In the genomic region with DNA sequence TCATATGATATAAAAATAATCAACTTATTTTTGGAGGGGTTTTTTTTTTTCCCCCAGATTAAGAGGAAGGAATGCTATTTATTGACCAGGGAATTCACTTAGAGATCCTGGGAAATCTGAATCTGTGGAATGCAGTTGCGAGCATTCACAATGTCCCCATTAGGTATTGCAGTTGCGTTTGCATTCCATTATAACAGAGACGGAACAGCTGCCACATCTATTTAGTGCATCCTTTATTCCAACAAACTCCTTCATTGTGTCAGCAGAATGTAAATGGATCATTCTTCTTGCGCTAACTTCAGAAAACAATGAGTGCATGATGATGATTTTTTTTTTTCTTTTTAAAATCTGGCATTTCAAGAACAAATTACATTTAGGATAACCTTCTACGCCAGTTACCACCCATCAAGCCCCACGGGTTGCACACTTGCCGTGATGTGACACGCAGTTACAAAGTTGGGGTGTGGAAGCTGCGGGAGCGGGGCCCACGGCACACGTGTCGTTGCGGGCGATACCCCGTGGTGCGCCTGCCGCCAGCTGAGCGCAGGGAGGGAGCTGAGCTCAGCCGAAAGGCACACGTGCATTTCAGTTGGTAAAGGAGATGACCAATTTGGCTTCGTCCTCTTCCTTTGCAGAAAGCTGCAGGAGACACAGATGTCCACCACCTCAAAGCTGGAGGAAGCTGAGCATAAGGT, we compare ENCODE assay signal across 1 cellular context.
TF ChIP-seq lines count a peak whose summit lies in the region.

No MANE protein-coding gene starts in this region.

TF ChIP-seq in H1, 55 proteins besides CTCF, POLR2A, EP300 and RAD21 (continued from another document):
- no peak for TF ChIP-seq CTBP2 (IDR thresholded peaks at IDR 0.05; ENCODE audit: borderline replicate concordance, insufficient read depth, insufficient read length, low read length)
- TF ChIP-seq, protein P1, sequence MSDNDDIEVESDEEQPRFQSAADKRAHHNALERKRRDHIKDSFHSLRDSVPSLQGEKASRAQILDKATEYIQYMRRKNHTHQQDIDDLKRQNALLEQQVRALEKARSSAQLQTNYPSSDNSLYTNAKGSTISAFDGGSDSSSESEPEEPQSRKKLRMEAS (IDR thresholded peaks at IDR 0.05) = peak; percentile 83
- TF ChIP-seq KDM5A (IDR thresholded peaks at IDR 0.05; ENCODE audit: low read length) = no peak
- TF ChIP-seq FOSL1 (IDR thresholded peaks at IDR 0.05; ENCODE audit: insufficient read depth, low read depth, low read length) = no peak
- TF ChIP-seq TEAD4 (IDR thresholded peaks at IDR 0.05; ENCODE audit: low read depth, low read length) = peak; percentile 65; the same call in 1 of the 2 replicates
- no peak for TF ChIP-seq MAFK (IDR thresholded peaks at IDR 0.05; ENCODE audit: low read depth, low read length)
- no peak for TF ChIP-seq SIRT6 (IDR thresholded peaks at IDR 0.05; ENCODE audit: low read length)
- no peak for TF ChIP-seq CHD1 (IDR thresholded peaks at IDR 0.05; ENCODE audit: low read depth, low read length)
- no peak for TF ChIP-seq HDAC2 (IDR thresholded peaks at IDR 0.05; ENCODE audit: borderline replicate concordance in 1 of 2, low read depth in 2 of 2, low read length in 2 of 2)
- TF ChIP-seq SIN3A (conservative IDR thresholded peaks at IDR 0.05 in 1 of 2, IDR thresholded peaks at IDR 0.05 in 1 of 2; ENCODE audit: low read depth in 1 of 2, low read length in 2 of 2) = 0 out of 4 replicates have a peak, but pooled peaks of 1 of the 2 experiments have one; percentile 39
- no peak for TF ChIP-seq PHF8 (conservative IDR thresholded peaks at IDR 0.05; ENCODE audit: low read depth, low read length)
- TF ChIP-seq KDM4A (IDR thresholded peaks at IDR 0.05; ENCODE audit: low read depth, low read length, severe bottlenecking) = no peak
- TF ChIP-seq, protein P2, sequence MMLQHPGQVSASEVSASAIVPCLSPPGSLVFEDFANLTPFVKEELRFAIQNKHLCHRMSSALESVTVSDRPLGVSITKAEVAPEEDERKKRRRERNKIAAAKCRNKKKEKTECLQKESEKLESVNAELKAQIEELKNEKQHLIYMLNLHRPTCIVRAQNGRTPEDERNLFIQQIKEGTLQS (IDR thresholded peaks at IDR 0.05; ENCODE audit: insufficient read depth, low read depth, low read length) = no peak
- TF ChIP-seq BACH1 (IDR thresholded peaks at IDR 0.05; ENCODE audit: low read length) = no peak
- no peak for TF ChIP-seq SP2 (IDR thresholded peaks at IDR 0.05; ENCODE audit: low read length)
- no peak for TF ChIP-seq RXRA (IDR thresholded peaks at IDR 0.05; ENCODE audit: insufficient read depth, low read depth, low read length)
- no peak; the same call in 1 of the 2 replicates for TF ChIP-seq POLR2AphosphoS5 (IDR thresholded peaks at IDR 0.05; ENCODE audit: low read depth, low read length)
- no peak for TF ChIP-seq SRF (IDR thresholded peaks at IDR 0.05; ENCODE audit: low read depth, low read length)
- TF ChIP-seq TCF12 (IDR thresholded peaks at IDR 0.05; ENCODE audit: low read depth, low read length) = peak; percentile 15; the same call in 1 of the 2 replicates
- no peak for TF ChIP-seq GABPA (IDR thresholded peaks at IDR 0.05; ENCODE audit: borderline replicate concordance, insufficient read depth, low read length)
